ENCODE assay signal across 20 cellular contexts in genomic region chr4:91288702-91289311, GRCh38.
DNase-seq lines count a peak whose midpoint lies in the region; ATAC-seq and TF ChIP-seq lines count a peak whose summit lies in the region.
"Had no signal": no experiment of that assay in that cellular context is flagged by ENCODE, and none has a peak within 500 bp of the region (broad histone marks: within the 10 kb centered on the region; RNA-seq: fewer than 3 reads in every experiment).

No MANE protein-coding gene starts in this region.

- ATAC-seq in HG03432 (IDR thresholded peaks at IDR 0.05; ENCODE audit: unreplicated experiment): peak; percentile 65
- ATAC-seq in GM21390 (IDR thresholded peaks at IDR 0.05; ENCODE audit: unreplicated experiment): no peak
- ATAC-seq: activated CD8-positive, alpha-beta T cell treated with anti-CD3 and anti-CD28 coated beads, Interleukin-2, amount 10 ng/mL, durations not matched to agents 7 days and 5 days; activated naive CD4-positive, alpha-beta T cell treated with anti-CD3 and anti-CD28 coated beads, Interleukin-2, amount 50 U/mL, for 72 hours; activated T-cell treated with anti-CD3 and anti-CD28 coated beads, Interleukin-2, amount 50 U/mL, for 4 hours; effector memory CD8-positive, alpha-beta T cell; left ventricle myocardium superior had no signal

- H3K4me3 ChIP-seq in fibroblast of pulmonary artery (replicated peaks; ENCODE audit: low read depth, low read length): no peak overlapping the region
- H3K4me3 ChIP-seq: Peyer's patch, SK-N-MC, testis had no signal

- TF ChIP-seq CTCF in fibroblast of pulmonary artery (IDR thresholded peaks at IDR 0.05; ENCODE audit: low read length, missing control alignments): no peak

- DNase-seq in DMS153 (lab: John Stamatoyannopoulos, UW) (peak; percentile 65), NCI-H69 (lab: John Stamatoyannopoulos, UW) (peak; percentile 61), fibroblast of pulmonary artery (ENCODE audit: low read depth) (peak; percentile 2)
- DNase-seq in activated CD4-positive, alpha-beta T cell treated with anti-CD3 and anti-CD28 coated beads for 1 hour: no peak
- DNase-seq in activated T-cell treated with anti-CD3 and anti-CD28 coated beads, Interleukin-2, amount 50 U/mL, for 48 hours: no peak
- DNase-seq: activated B cell treated with CpG ODN at 0.5 μM for 24 hours; activated CD8-positive, alpha-beta T cell treated with anti-CD3 and anti-CD28 coated beads, Interleukin-2, amount 10 ng/mL, durations not matched to agents 7 days and 5 days; activated T-cell treated with anti-CD3 and anti-CD28 coated beads, Interleukin-2, amount 50 U/mL, for 4 hours; CD4-positive, alpha-beta T cell; effector memory CD8-positive, alpha-beta T cell; glutamatergic neuron; left ventricle myocardium superior; NCI-H1694 treated with DMSO at 0.1 percent for 48 hours; Peyer's patch; stimulated activated CD4-positive, alpha-beta T cell treated with anti-CD3 and anti-CD28 coated beads, Interleukin-12 subunit alpha, Interleukin-12 subunit beta, amount 100 ng/mL, for 4 hours; testis had no signal

Comparison
In these comparisons a context has a peak if more than half of its experiments do, and no peak if none do; other contexts are left out.
1. DNase-seq: peak in DMS153 (single experiment), NCI-H69 (single experiment) and fibroblast of pulmonary artery (single experiment); none in activated CD4-positive, alpha-beta T cell treated with anti-CD3 and anti-CD28 coated beads for 1 hour (single experiment) and activated T-cell treated with anti-CD3 and anti-CD28 coated beads, Interleukin-2, amount 50 U/mL, for 48 hours (0 of 2).